In the genomic region with DNA sequence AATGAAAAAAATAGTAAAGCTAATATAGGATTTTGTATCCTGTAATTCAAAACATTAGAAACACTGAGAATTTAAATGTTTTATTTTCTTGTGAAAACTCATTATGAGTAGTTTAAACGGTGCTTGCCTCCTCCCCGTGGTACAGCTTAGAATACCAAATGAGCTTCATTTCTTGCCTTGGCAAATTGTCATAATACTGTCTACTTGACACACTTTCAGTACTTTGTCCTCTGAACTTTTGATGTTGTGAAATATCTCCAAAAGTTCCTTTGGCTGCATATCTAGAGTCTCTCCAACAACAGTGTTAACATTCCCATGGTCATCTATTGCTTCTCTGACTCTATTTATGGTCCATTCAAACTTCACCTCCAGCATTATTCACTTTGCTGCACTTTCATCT, we compare ENCODE assay signal across 26 cellular contexts.
A peak's percentile ranks its signal among the peaks of the same experiment; 100 is the strongest.
DNase-seq lines count a peak whose midpoint lies in the region; ATAC-seq and TF ChIP-seq lines count a peak whose summit lies in the region.
"Had no signal": no experiment of that assay in that cellular context is flagged by ENCODE, and none has a peak within 500 bp of the region (broad histone marks: within the 10 kb centered on the region; RNA-seq: fewer than 3 reads in every experiment).

No MANE protein-coding gene starts in this region.

- no peak for TF ChIP-seq POLR2A in right lobe of liver (IDR thresholded peaks at IDR 0.05)

- intact Hi-C loops in Right ventricle myocardium superior (cut with DNase I) = no loop called here
- intact Hi-C loops in cardiac septum (cut with DNase I) = no loop called here
- intact Hi-C loops in right lobe of liver (cut with DNase I) = no loop called here
- intact Hi-C loops in upper lobe of right lung (cut with DNase I) = no loop called here

- no peaks in the 10 kb centered on the region for H3K27me3 ChIP-seq in right lobe of liver
- no peaks in the 10 kb centered on the region for H3K27me3 ChIP-seq in upper lobe of right lung
- H3K27me3 ChIP-seq: esophagus muscularis mucosa, neural progenitor cell, right atrium auricular region, upper lobe of left lung had no signal

- no peak for DNase-seq in Right ventricle myocardium superior
- DNase-seq in cardiac septum (ENCODE audit: low spot score) = no peak
- peak; percentile 21 for DNase-seq in fibroblast of mammary gland (ENCODE audit: low read depth)
- no peak for DNase-seq in right lobe of liver
- DNase-seq in upper lobe of right lung = no peak
- no peak for DNase-seq in activated CD4-positive, CD25-positive, alpha-beta regulatory T cell (lab: John Stamatoyannopoulos, UW)
- DNase-seq in NCI-H2081 treated with DMSO at 0.1 percent for 48 hours (lab: John Stamatoyannopoulos, UW) = no peak
- DNase-seq: activated CD4-positive, alpha-beta T cell treated with anti-CD3 and anti-CD28 coated beads, Interleukin-2, amount 10 ng/mL, durations not matched to agents 24 days and 14 days; activated CD8-positive, alpha-beta memory T cell treated with anti-CD3 and anti-CD28 coated beads, Interleukin-2, amount 10 ng/mL, durations not matched to agents 7 days and 5 days; activated naive CD4-positive, alpha-beta T cell treated with anti-CD3 and anti-CD28 coated beads, Interleukin-2, amount 10 ng/mL, durations not matched to agents 7 days and 5 days; anterior cingulate cortex; cortex of kidney; DMS53; endodermal cell; Karpas-422; NCI-H146; NCI-H446; OCI-M1; SK-N-SH; stimulated activated CD4-positive, alpha-beta T cell treated with anti-CD3 and anti-CD28 coated beads, Interleukin-2, amount 100 ng/mL, for 48 hours; upper lobe of left lung had no signal

- TF ChIP-seq CTCF in fibroblast of mammary gland (conservative IDR thresholded peaks at IDR 0.05; ENCODE audit: control insufficient read depth, insufficient read depth, low read depth, low read length) (no peak), right lobe of liver (IDR thresholded peaks at IDR 0.05) (peak; percentile 19 to 34 (median 23)), upper lobe of right lung (IDR thresholded peaks at IDR 0.05) (no peak)

- H3K4me1 ChIP-seq in right lobe of liver (peaks cover 0 to 16% (median 5%) of the 10 kb centered on the region in 4 donors), upper lobe of right lung (peaks cover 3% of the 10 kb centered on the region)
- H3K4me1 ChIP-seq: HAP-1, neural progenitor cell, right atrium auricular region, upper lobe of left lung had no signal

- H3K27ac ChIP-seq in right lobe of liver (no peak overlapping the region), upper lobe of right lung (no peak overlapping the region)
- H3K27ac ChIP-seq: esophagus muscularis mucosa, neural progenitor cell, right atrium auricular region, upper lobe of left lung had no signal

- H3K4me3 ChIP-seq in fibroblast of mammary gland (ENCODE audit: control insufficient read depth, low read depth, low read length) = no peak overlapping the region
- H3K4me3 ChIP-seq in right lobe of liver = no peak overlapping the region
- H3K4me3 ChIP-seq in upper lobe of right lung = no peak overlapping the region
- H3K4me3 ChIP-seq: esophagus muscularis mucosa, HAP-1, neural progenitor cell, right atrium auricular region, upper lobe of left lung had no signal

- 13% methylated on average over 2 of the region's 2 CpGs for WGBS in right lobe of liver (ENCODE audit: insufficient coverage, low coverage, low lambda C conversion rate, missing lambda C conversion rate)

- ATAC-seq in Right ventricle myocardium superior (ENCODE audit: poor library complexity) (peak; percentile 45), right lobe of liver (peak; percentile 91 to 97 (median 96)), upper lobe of right lung (peak; percentile 59), GM18511 (IDR thresholded peaks at IDR 0.05; ENCODE audit: unreplicated experiment) (no peak)
- ATAC-seq: activated CD8-positive, alpha-beta memory T cell treated with anti-CD3 and anti-CD28 coated beads, Interleukin-2, amount 10 ng/mL, durations not matched to agents 7 days and 5 days had no signal

- H3K36me3 ChIP-seq in right lobe of liver (peaks cover 0 to 4% (median 1%) of the 10 kb centered on the region in 4 donors), upper lobe of right lung (peaks cover 20% of the 10 kb centered on the region)

- H3K9me3 ChIP-seq in right lobe of liver = no peaks in the 10 kb centered on the region
- H3K9me3 ChIP-seq in upper lobe of right lung = no peaks in the 10 kb centered on the region
- H3K9me3 ChIP-seq: esophagus muscularis mucosa, HAP-1, right atrium auricular region, SK-N-SH, upper lobe of left lung had no signal

Comparison
In these comparisons a context has a peak if more than half of its experiments do, and no peak if none do; other contexts are left out.
1. CTCF ChIP-seq: peak in right lobe of liver (4 of 4); none in fibroblast of mammary gland (single experiment) and upper lobe of right lung (single experiment).